Comparison of ENCODE assay signal across 22 cellular contexts in the genomic region with DNA sequence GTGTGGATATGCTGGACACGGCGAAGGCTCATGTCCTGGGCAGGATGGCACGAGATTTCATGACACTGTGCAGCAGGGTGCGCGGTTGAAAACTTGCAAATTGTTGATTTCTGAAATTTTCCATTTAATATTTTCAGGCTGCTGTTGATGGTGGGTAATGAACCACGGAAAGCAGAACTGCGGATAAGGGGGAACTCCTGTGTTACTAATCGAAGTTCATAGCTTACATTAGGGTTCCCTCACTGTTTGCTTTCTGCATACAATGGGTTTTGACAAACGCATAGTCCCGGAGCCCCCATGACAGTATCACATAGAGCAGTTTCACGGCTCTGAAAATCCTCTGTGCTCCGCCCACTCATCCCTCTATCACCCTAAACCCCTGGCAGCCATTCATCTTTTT.
DNase-seq lines count a peak whose midpoint lies in the region; ATAC-seq, FAIRE-seq and TF ChIP-seq lines count a peak whose summit lies in the region.
"Had no signal": no experiment of that assay in that cellular context is flagged by ENCODE, and none has a peak within 500 bp of the region (broad histone marks: within the 10 kb centered on the region; RNA-seq: fewer than 3 reads in every experiment).

No MANE protein-coding gene starts in this region.

- H3K4me1 ChIP-seq in BLaER1 treated with 17β-estradiol and CSF1 and Interleukin-3, amounts not matched to agents 10 nM and 100 nM: peaks cover 0 to 11% (median 9%) of the 10 kb centered on the region in 10 experiments; a peak in 15 of 20 replicates
- H3K4me1 ChIP-seq in GM23338 (ENCODE audit: insufficient read depth) (peaks cover 22% of the 10 kb centered on the region), H1 (replicated peaks in 1 of 4; ENCODE audit: control insufficient read depth in 3 of 4, insufficient read depth in 4 of 4, low read length in 3 of 4) (peaks cover 0 to 10% (median 6%) of the 10 kb centered on the region in 4 experiments; a peak in 5 of 7 replicates), trophoblast cell (ENCODE audit: control insufficient read depth in 1 of 2, insufficient read depth in 2 of 2, low read length in 2 of 2) (peaks cover 7 to 11% of the 10 kb centered on the region in 2 experiments)
- H3K4me1 ChIP-seq: A549 had no signal

- no peaks in the 10 kb centered on the region for H3K79me2 ChIP-seq in GM23338 (replicated peaks; ENCODE audit: insufficient read depth)
- H3K79me2 ChIP-seq in H1 (ENCODE audit: control insufficient read depth in 1 of 2, insufficient read depth in 2 of 2, low read length in 2 of 2): no peaks in the 10 kb centered on the region
- no peaks in the 10 kb centered on the region for H3K79me2 ChIP-seq in trophoblast cell (ENCODE audit: control insufficient read depth, insufficient read depth, low read length, poor library complexity)

- no peak for TF ChIP-seq RAD21 in H1 (IDR thresholded peaks at IDR 0.05 in 1 of 2, conservative IDR thresholded peaks at IDR 0.05 in 1 of 2; ENCODE audit: low read depth in 2 of 2, low read length in 2 of 2)

- ATAC-seq in GM23338: no peak
- ATAC-seq in stimulated activated memory B cell treated with anti-CD40 and anti-IgM and Interleukin-4, amounts not matched to agents 10 μg/mL and 1 μg/mL and 100 μg/mL, for 72 hours: peak; percentile 36
- ATAC-seq: A549 had no signal

- H4K12ac ChIP-seq in trophoblast cell (ENCODE audit: low read depth, low read length): no peak overlapping the region

- peak overlapping the region in 6 of 11 experiments; percentile 15 to 44 (median 22); a peak in 9 of 22 replicates for H3K4me2 ChIP-seq in BLaER1 treated with 17β-estradiol and CSF1 and Interleukin-3, amounts not matched to agents 10 nM and 100 nM
- H3K4me2 ChIP-seq in GM23338 (no peak overlapping the region), H1 (ENCODE audit: insufficient read depth in 1 of 2, low read depth in 2 of 2, low read length in 2 of 2) (no peak overlapping the region), trophoblast cell (ENCODE audit: low read length) (no peak overlapping the region)
- H3K4me2 ChIP-seq: A549 had no signal

- POLR2A ChIA-PET in H1 (lab: Charles Lee; ENCODE audit: partially characterized antibody): no interaction called here

- H4K91ac ChIP-seq in H1 (replicated peaks; ENCODE audit: insufficient read length, low read length) (peak overlapping the region; percentile 15), trophoblast cell (ENCODE audit: low read depth, low read length) (no peak overlapping the region)

- H3K36me3 Mint-ChIP-seq in GM23338 (ENCODE audit: low read depth): peaks cover 22% of the 10 kb centered on the region
- H3K36me3 Mint-ChIP-seq in stimulated activated memory B cell treated with anti-CD40 and anti-IgM and Interleukin-4, amounts not matched to agents 10 μg/mL and 1 μg/mL and 100 μg/mL, for 72 hours: no peaks in the 10 kb centered on the region
- H3K36me3 Mint-ChIP-seq: CD14-positive monocyte; CD4-positive, alpha-beta memory T cell; CD4-positive, CD25-positive, alpha-beta regulatory T cell; CD8-positive, alpha-beta memory T cell had no signal

- CTCF ChIA-PET in H1 (lab: Charles Lee; ENCODE audit: partially characterized antibody): interaction anchor here (0.8 to 2.6 kb wide), 2 partner anchors 101 to 192 kb away, joined by 4 to 9 read pairs; no protein-coding TSS in a partner anchor

- H3K56ac ChIP-seq in H1 (replicated peaks; ENCODE audit: insufficient read length, low read depth, low read length): no peak overlapping the region

- H4K20me1 ChIP-seq in BLaER1 treated with 17β-estradiol and CSF1 and Interleukin-3, amounts not matched to agents 10 nM and 100 nM: no peaks in the 10 kb centered on the region
- H4K20me1 ChIP-seq in GM23338 (replicated peaks; ENCODE audit: insufficient read depth) (no peaks in the 10 kb centered on the region), H1 (replicated peaks in 1 of 2; ENCODE audit: control insufficient read depth in 1 of 2, insufficient read depth in 2 of 2, low read length in 2 of 2) (no peaks in the 10 kb centered on the region)

- H3K27ac Mint-ChIP-seq in GM23338: peak overlapping the region; percentile 57; the same call in 1 of the 2 replicates
- no peak overlapping the region for H3K27ac Mint-ChIP-seq in stimulated activated memory B cell treated with anti-CD40 and anti-IgM and Interleukin-4, amounts not matched to agents 10 μg/mL and 1 μg/mL and 100 μg/mL, for 72 hours
- H3K27ac Mint-ChIP-seq: B cell; CD14-positive monocyte; CD4-positive, alpha-beta memory T cell; CD4-positive, CD25-positive, alpha-beta regulatory T cell had no signal

- peaks cover 16% of the 10 kb centered on the region; the same call in 1 of the 2 replicates for H3K9me2 ChIP-seq in GM23338 (ENCODE audit: insufficient read depth)

- H4K8ac ChIP-seq in H1 (ENCODE audit: extremely low read depth, insufficient read depth, low read length) (no peak overlapping the region), trophoblast cell (ENCODE audit: low read depth, low read length) (no peak overlapping the region)

- H2AFZ ChIP-seq in GM23338: no peak overlapping the region
- no peak overlapping the region for H2AFZ ChIP-seq in H1 (ENCODE audit: low read length)
- no peak overlapping the region for H2AFZ ChIP-seq in trophoblast cell (ENCODE audit: insufficient read depth, low read length, poor library complexity)

- no peak overlapping the region for H3K14ac ChIP-seq in H1 (ENCODE audit: insufficient read length)
- H3K14ac ChIP-seq in trophoblast cell (ENCODE audit: low read length): no peak overlapping the region

- no peak for DNase-seq in GM23338 (ENCODE audit: low spot score)
- DNase-seq in H1 (ENCODE audit: low read depth in 1 of 2, low spot score in 2 of 2): no peak
- DNase-seq in NCI-H2227 (lab: John Stamatoyannopoulos, UW; ENCODE audit: unreplicated experiment): no peak
- DNase-seq in ecto neural progenitor cell (ENCODE audit: low spot score): no peak
- DNase-seq in trophoblast cell: no peak
- DNase-seq in DMS 273 (lab: John Stamatoyannopoulos, UW; ENCODE audit: unreplicated experiment): no peak
- DNase-seq: AML-193; C1 segment of cervical spinal cord; CD4-positive, alpha-beta memory T cell; CD4-positive, CD25-positive, alpha-beta regulatory T cell; CD8-positive, alpha-beta memory T cell; COR-L47; DMS79 treated with DMSO at 0.1 percent for 48 hours; GF-D8 had no signal

- H2BK20ac ChIP-seq in H1 (ENCODE audit: low read length): no peak overlapping the region

- H3K23me2 ChIP-seq in H1 (ENCODE audit: low read depth, low read length): no peaks in the 10 kb centered on the region

- H2BK12ac ChIP-seq in H1 (ENCODE audit: low read depth, low read length): no peak overlapping the region
- no peak overlapping the region for H2BK12ac ChIP-seq in trophoblast cell (ENCODE audit: low read length)

- H3K27ac ChIP-seq in BLaER1 treated with 17β-estradiol and CSF1 and Interleukin-3, amounts not matched to agents 10 nM and 100 nM: no peak overlapping the region
- H3K27ac ChIP-seq in GM23338 (ENCODE audit: low read depth): no peak overlapping the region
- no peak overlapping the region for H3K27ac ChIP-seq in H1 (ENCODE audit: low read depth, low read length)
- H3K27ac ChIP-seq in trophoblast cell (ENCODE audit: low read depth, low read length): no peak overlapping the region
- H3K27ac ChIP-seq: 22Rv1, A549 had no signal

- no peak overlapping the region for H3K9ac ChIP-seq in BLaER1 treated with 17β-estradiol and CSF1 and Interleukin-3, amounts not matched to agents 10 nM and 100 nM
- H3K9ac ChIP-seq in H1 (replicated peaks in 1 of 4; ENCODE audit: extremely low read depth in 1 of 4, low read depth in 3 of 4, low read length in 3 of 4) (no peak overlapping the region), trophoblast cell (ENCODE audit: low read length) (no peak overlapping the region)

- H3K79me1 ChIP-seq in H1 (ENCODE audit: low read depth, low read length): no peaks in the 10 kb centered on the region
- H3K79me1 ChIP-seq in trophoblast cell (ENCODE audit: low read length): no peaks in the 10 kb centered on the region

- H2AK5ac ChIP-seq in H1 (ENCODE audit: low read depth, low read length) (no peak overlapping the region), trophoblast cell (ENCODE audit: low read length) (no peak overlapping the region)

- no peaks in the 10 kb centered on the region; a peak in 1 of 22 replicates for H3K36me3 ChIP-seq in BLaER1 treated with 17β-estradiol and CSF1 and Interleukin-3, amounts not matched to agents 10 nM and 100 nM
- peaks cover 4% of the 10 kb centered on the region; the same call in 1 of the 2 replicates for H3K36me3 ChIP-seq in GM23338 (ENCODE audit: insufficient read depth)
- H3K36me3 ChIP-seq in H1 (ENCODE audit: control insufficient read depth in 2 of 4, insufficient read depth in 4 of 4, low read length in 3 of 4): no peaks in the 10 kb centered on the region; a peak in 1 of 8 replicates
- no peaks in the 10 kb centered on the region for H3K36me3 ChIP-seq in trophoblast cell (ENCODE audit: control insufficient read depth in 1 of 2, insufficient read depth in 2 of 2, low read length in 2 of 2)

- no peaks in the 10 kb centered on the region for H3F3A ChIP-seq in GM23338 (replicated peaks; ENCODE audit: low read depth)

- no peak for TF ChIP-seq POLR2A in H1 (IDR thresholded peaks at IDR 0.05; ENCODE audit: control extremely low read depth in 1 of 2, low read depth in 2 of 2, low read length in 2 of 2)

- H2BK5ac ChIP-seq in H1 (ENCODE audit: low read depth, low read length) (no peak overlapping the region), trophoblast cell (ENCODE audit: low read depth, low read length, poor library complexity) (no peak overlapping the region)

- H2BK15ac ChIP-seq in H1 (ENCODE audit: low read length): no peak overlapping the region

- H3K27me3 Mint-ChIP-seq in GM23338 (ENCODE audit: insufficient read depth, low read depth, poor library complexity): peaks cover 15% of the 10 kb centered on the region
- H3K27me3 Mint-ChIP-seq in stimulated activated memory B cell treated with anti-CD40 and anti-IgM and Interleukin-4, amounts not matched to agents 10 μg/mL and 1 μg/mL and 100 μg/mL, for 72 hours: peaks cover 53% of the 10 kb centered on the region

- H3K9me3 Mint-ChIP-seq in GM23338: peaks cover 22% of the 10 kb centered on the region
- no peaks in the 10 kb centered on the region for H3K9me3 Mint-ChIP-seq in stimulated activated memory B cell treated with anti-CD40 and anti-IgM and Interleukin-4, amounts not matched to agents 10 μg/mL and 1 μg/mL and 100 μg/mL, for 72 hours
- H3K9me3 Mint-ChIP-seq: CD4-positive, alpha-beta memory T cell had no signal

- peaks cover 0 to 16% (median 10%) of the 10 kb centered on the region in 11 experiments; a peak in 16 of 22 replicates for H3K9me3 ChIP-seq in BLaER1 treated with 17β-estradiol and CSF1 and Interleukin-3, amounts not matched to agents 10 nM and 100 nM (replicated peaks in 1 of 11)
- H3K9me3 ChIP-seq in H1 (ENCODE audit: insufficient read depth in 2 of 2, low read depth in 1 of 2, low read length in 1 of 2) (peaks cover 2% of the 10 kb centered on the region in 2 experiments; a peak in 2 of 4 replicates), trophoblast cell (ENCODE audit: insufficient read depth, low read depth, low read length) (peaks cover 1% of the 10 kb centered on the region)
- H3K9me3 ChIP-seq: A549 had no signal

- H3K4ac ChIP-seq in H1 (replicated peaks; ENCODE audit: insufficient read length, low read depth, low read length) (no peak overlapping the region), trophoblast cell (ENCODE audit: low read depth, low read length) (no peak overlapping the region)

- peaks cover 29% of the 10 kb centered on the region for H3K4me1 Mint-ChIP-seq in GM23338
- H3K4me1 Mint-ChIP-seq in stimulated activated memory B cell treated with anti-CD40 and anti-IgM and Interleukin-4, amounts not matched to agents 10 μg/mL and 1 μg/mL and 100 μg/mL, for 72 hours: no peaks in the 10 kb centered on the region
- H3K4me1 Mint-ChIP-seq: B cell; CD14-positive monocyte; CD4-positive, alpha-beta memory T cell; CD4-positive, CD25-positive, alpha-beta regulatory T cell; CD8-positive, alpha-beta memory T cell had no signal

- no peak overlapping the region for H3K18ac ChIP-seq in H1 (ENCODE audit: extremely low read depth, low read length)
- no peak overlapping the region for H3K18ac ChIP-seq in trophoblast cell (ENCODE audit: low read length)

- H4K5ac ChIP-seq in H1 (ENCODE audit: insufficient read length, low read depth, low read length): no peak overlapping the region

- 91% methylated on average over 12 of the region's 12 CpGs; no CpG with 5 or more reads in 1 of the 2 experiments for WGBS in H1 (ENCODE audit: extremely low coverage in 1 of 2, insufficient coverage in 1 of 2, insufficient read length in 1 of 2, insufficient replicate concordance in 2 of 2, low coverage in 1 of 2, low lambda C conversion rate in 2 of 2, missing lambda C conversion rate in 1 of 2), 2 experiments
- WGBS in trophoblast cell (ENCODE audit: extremely low coverage, insufficient coverage, insufficient read length): no CpG with 5 or more reads among the region's 12 CpGs

- no peak overlapping the region for H3K23ac ChIP-seq in H1 (ENCODE audit: insufficient read length)
- H3K23ac ChIP-seq in trophoblast cell (ENCODE audit: low read length): no peak overlapping the region

- H3K4me3 ChIP-seq in BLaER1 treated with 17β-estradiol and CSF1 and Interleukin-3, amounts not matched to agents 10 nM and 100 nM: no peak overlapping the region
- H3K4me3 ChIP-seq in GM23338 (no peak overlapping the region), H1 (ENCODE audit: extremely low read depth in 1 of 4, insufficient read depth in 2 of 4, low read depth in 3 of 4, low read length in 4 of 4) (no peak overlapping the region), trophoblast cell (ENCODE audit: low read depth, low read length) (no peak overlapping the region)
- H3K4me3 ChIP-seq: A549 had no signal

- TF ChIP-seq CTCF in GM23338 (conservative IDR thresholded peaks at IDR 0.05; ENCODE audit: low read depth in 2 of 2) (no peak), H1 (IDR thresholded peaks at IDR 0.05; ENCODE audit: control extremely low read depth in 1 of 3, insufficient read depth in 1 of 3, low read depth in 1 of 3, low read length in 3 of 3) (no peak)

- TF ChIP-seq EP300 in H1 (IDR thresholded peaks at IDR 0.05; ENCODE audit: borderline replicate concordance in 1 of 2, low read depth in 2 of 2, low read length in 2 of 2): no peak

- no peaks in the 10 kb centered on the region for H3K27me3 ChIP-seq in BLaER1 treated with 17β-estradiol and CSF1 and Interleukin-3, amounts not matched to agents 10 nM and 100 nM
- no peaks in the 10 kb centered on the region for H3K27me3 ChIP-seq in GM23338 (ENCODE audit: insufficient read depth)
- peaks cover 0 to 2% (median 0%) of the 10 kb centered on the region in 4 experiments; a peak in 1 of 7 replicates for H3K27me3 ChIP-seq in H1 (replicated peaks in 1 of 4; ENCODE audit: control insufficient read depth in 3 of 4, extremely low read depth in 1 of 4, insufficient read depth in 3 of 4, low read length in 3 of 4)
- no peaks in the 10 kb centered on the region for H3K27me3 ChIP-seq in trophoblast cell (ENCODE audit: insufficient read depth, low read length)

- no peak for FAIRE-seq in H1 (lab: Jason Lieb, UNC)
- FAIRE-seq: A549, G401.6, GM19239 had no signal

- H2BK120ac ChIP-seq in H1 (replicated peaks; ENCODE audit: low read depth, low read length): no peak overlapping the region
- H2BK120ac ChIP-seq in trophoblast cell (ENCODE audit: insufficient read depth, low read length, poor library complexity): no peak overlapping the region

- H3K4me3 Mint-ChIP-seq in GM23338: no peak overlapping the region
- H3K4me3 Mint-ChIP-seq in stimulated activated memory B cell treated with anti-CD40 and anti-IgM and Interleukin-4, amounts not matched to agents 10 μg/mL and 1 μg/mL and 100 μg/mL, for 72 hours: no peak overlapping the region
- H3K4me3 Mint-ChIP-seq: B cell; CD14-positive monocyte; CD4-positive, alpha-beta memory T cell; CD4-positive, CD25-positive, alpha-beta regulatory T cell; CD8-positive, alpha-beta memory T cell had no signal

Comparison
In these comparisons a context has a peak if more than half of its experiments do, and no peak if none do; other contexts are left out.
1. H3K4me2 ChIP-seq: peak in BLaER1 treated with 17β-estradiol and CSF1 and Interleukin-3, amounts not matched to agents 10 nM and 100 nM (6 of 11); none in GM23338 (single experiment), H1 (0 of 2) and trophoblast cell (single experiment).